15 cellular contexts compared by ENCODE assay signal in genomic region chrX:120419465-120419864, GRCh38. TPM values are rescaled to one million over a fixed set of nuclear protein-coding genes. Genes with fewer than 3 reads are reported as not detected.
DNase-seq lines count a peak whose midpoint lies in the region; ATAC-seq and TF ChIP-seq lines count a peak whose summit lies in the region.
"Had no signal": no experiment of that assay in that cellular context is flagged by ENCODE, and none has a peak within 500 bp of the region (broad histone marks: within the 10 kb centered on the region; RNA-seq: fewer than 3 reads in every experiment).

No MANE protein-coding gene starts in this region.

- no peak overlapping the region for H4K5ac ChIP-seq in H9 (ENCODE audit: insufficient read length, low read depth, low read length)

- H3K27ac Mint-ChIP-seq in activated CD8-positive, alpha-beta memory T cell treated with anti-CD3 and anti-CD28 coated beads, Interleukin-2, amount 10 ng/mL, durations not matched to agents 7 days and 5 days = peak overlapping the region; percentile 62
- H3K27ac Mint-ChIP-seq in naive B cell (peak overlapping the region; percentile 1 to 89 (median 74)), H9 (no peak overlapping the region)

- no peaks in the 10 kb centered on the region for H3K9me2 ChIP-seq in OCI-LY1 (ENCODE audit: low read depth, low read length)

- H3K9ac ChIP-seq in OCI-LY1 (ENCODE audit: low read length) = no peak overlapping the region
- no peak overlapping the region for H3K9ac ChIP-seq in H9 (ENCODE audit: extremely low read depth, insufficient read length, low read length)

- H3T11ph ChIP-seq in H9 (ENCODE audit: low read length) = no peak overlapping the region

- H3K23me2 ChIP-seq in H9 (ENCODE audit: insufficient read length, low read depth, low read length, poor library complexity, severe bottlenecking) = no peaks in the 10 kb centered on the region

- peak overlapping the region; percentile 3; the same call in 1 of the 2 replicates for H3K4me2 ChIP-seq in OCI-LY1 (ENCODE audit: low read length)
- no peak overlapping the region for H3K4me2 ChIP-seq in H9 (ENCODE audit: insufficient read depth, insufficient read length, low read length)
- H3K4me2 ChIP-seq: A549 had no signal

- H2BK12ac ChIP-seq in H9 (ENCODE audit: insufficient read length, low read depth, low read length) = no peak overlapping the region

- no peak overlapping the region for H3K4ac ChIP-seq in H9 (ENCODE audit: low read depth, low read length)

- H4K20me1 ChIP-seq in OCI-LY1 (ENCODE audit: insufficient read depth, low read length) (no peaks in the 10 kb centered on the region), H9 (ENCODE audit: control insufficient read depth, insufficient read depth, insufficient read length) (no peaks in the 10 kb centered on the region)

- H3K27ac ChIP-seq in OCI-LY1 (ENCODE audit: low read depth, low read length, poor library complexity, severe bottlenecking) = peak overlapping the region; percentile 50
- H3K27ac ChIP-seq in H9 (ENCODE audit: insufficient read length, low read depth, low read length) = no peak overlapping the region
- H3K27ac ChIP-seq: A549, colonic mucosa had no signal

- no peak overlapping the region for H3K23ac ChIP-seq in H9 (ENCODE audit: insufficient read length, low read depth, low read length)

- H3K9me3 ChIP-seq in OCI-LY1 (ENCODE audit: low read length) = no peaks in the 10 kb centered on the region
- H3K9me3 ChIP-seq in H9 (ENCODE audit: control insufficient read depth, low read depth, low read length) = peaks cover 14% of the 10 kb centered on the region
- H3K9me3 ChIP-seq: A549, colonic mucosa had no signal

- H3K36me3 Mint-ChIP-seq in activated CD8-positive, alpha-beta memory T cell treated with anti-CD3 and anti-CD28 coated beads, Interleukin-2, amount 10 ng/mL, durations not matched to agents 7 days and 5 days = no peaks in the 10 kb centered on the region
- H3K36me3 Mint-ChIP-seq in naive B cell (no peaks in the 10 kb centered on the region), H9 (ENCODE audit: insufficient read depth in 1 of 3, low read depth in 3 of 3) (no peaks in the 10 kb centered on the region; a peak in 2 of 7 replicates)

- no peak overlapping the region for H3K56ac ChIP-seq in H9 (ENCODE audit: insufficient read length, low read depth, low read length)

- H3K79me2 ChIP-seq in OCI-LY1 (ENCODE audit: insufficient read depth, low read length) (no peaks in the 10 kb centered on the region), H9 (ENCODE audit: insufficient read depth, low read length) (no peaks in the 10 kb centered on the region)

- CTCF ChIA-PET in activated CD8-positive, alpha-beta memory T cell treated with anti-CD3 and anti-CD28 coated beads, Interleukin-2, amount 10 ng/mL, durations not matched to agents 7 days and 5 days (lab: Charles Lee) = no interaction called here

- TF ChIP-seq CTCF in OCI-LY1 (IDR thresholded peaks at IDR 0.05; ENCODE audit: low read length) (no peak), H9 (conservative IDR thresholded peaks at IDR 0.05) (no peak)

- no peak overlapping the region for H2BK20ac ChIP-seq in H9 (ENCODE audit: low read depth, low read length, poor library complexity, severe bottlenecking)

- H3K36me3 ChIP-seq in OCI-LY1 (ENCODE audit: insufficient read depth, low read length) = no peaks in the 10 kb centered on the region
- H3K36me3 ChIP-seq: colonic mucosa had no signal

- no peaks in the 10 kb centered on the region for H3K79me1 ChIP-seq in H9 (ENCODE audit: insufficient read depth, low read depth, low read length, poor library complexity, severe bottlenecking)

- no peaks in the 10 kb centered on the region for H3K27me3 Mint-ChIP-seq in activated CD8-positive, alpha-beta memory T cell treated with anti-CD3 and anti-CD28 coated beads, Interleukin-2, amount 10 ng/mL, durations not matched to agents 7 days and 5 days
- H3K27me3 Mint-ChIP-seq in naive B cell = no peaks in the 10 kb centered on the region
- no peaks in the 10 kb centered on the region; the same call in 1 of the 2 replicates for H3K27me3 Mint-ChIP-seq in H9 (ENCODE audit: low read depth)

- no peak overlapping the region for H2BK120ac ChIP-seq in H9 (ENCODE audit: low read depth, low read length, poor library complexity, severe bottlenecking)

- H3K18ac ChIP-seq in H9 (ENCODE audit: insufficient read length, low read depth, low read length) = no peak overlapping the region

- no peak for ATAC-seq in activated CD8-positive, alpha-beta memory T cell treated with anti-CD3 and anti-CD28 coated beads, Interleukin-2, amount 10 ng/mL, durations not matched to agents 7 days and 5 days
- peak; percentile 57 for ATAC-seq in GM21723 (IDR thresholded peaks at IDR 0.05; ENCODE audit: unreplicated experiment)
- peak; percentile 76 to 84 for ATAC-seq in naive B cell (ENCODE audit: low read depth in 2 of 2)
- ATAC-seq: A549, left lobe of liver had no signal

- no peak overlapping the region for H3K4me3 ChIP-seq in OCI-LY1 (ENCODE audit: low read depth, low read length, poor library complexity, severe bottlenecking)
- H3K4me3 ChIP-seq: A549, colonic mucosa had no signal

- H2BK5ac ChIP-seq in H9 (ENCODE audit: insufficient read length, low read length) = no peak overlapping the region

- H4K91ac ChIP-seq in H9 (ENCODE audit: insufficient read length, low read depth, low read length) = no peak overlapping the region

- no peaks in the 10 kb centered on the region for H3K9me3 Mint-ChIP-seq in activated CD8-positive, alpha-beta memory T cell treated with anti-CD3 and anti-CD28 coated beads, Interleukin-2, amount 10 ng/mL, durations not matched to agents 7 days and 5 days (ENCODE audit: low read depth)
- peaks cover 0 to 4% (median 0%) of the 10 kb centered on the region in 7 donors for H3K9me3 Mint-ChIP-seq in naive B cell
- H3K9me3 Mint-ChIP-seq in H9 = peaks cover 62 to 74% of the 10 kb centered on the region in 2 experiments

- H3K4me1 Mint-ChIP-seq in activated CD8-positive, alpha-beta memory T cell treated with anti-CD3 and anti-CD28 coated beads, Interleukin-2, amount 10 ng/mL, durations not matched to agents 7 days and 5 days = peaks cover 12% of the 10 kb centered on the region
- H3K4me1 Mint-ChIP-seq in naive B cell (peaks cover 23 to 30% (median 28%) of the 10 kb centered on the region in 3 donors), H9 (peaks cover 0 to 4% of the 10 kb centered on the region in 2 experiments; a peak in 1 of 4 replicates)

- peak; percentile 44 for DNase-seq in activated CD8-positive, alpha-beta memory T cell treated with anti-CD3 and anti-CD28 coated beads, Interleukin-2, amount 10 ng/mL, durations not matched to agents 7 days and 5 days
- DNase-seq in activated CD8-positive, alpha-beta memory T cell treated with anti-CD3 and anti-CD28 coated beads for 24 hours = no peak
- DNase-seq in naive B cell (peak; percentile 27), hepatic stellate cell (ENCODE audit: low spot score) (no peak), NCI-H2081 (lab: John Stamatoyannopoulos, UW) (no peak), H9 (no peak)
- DNase-seq: colonic mucosa; EL; stimulated activated CD4-positive, alpha-beta T cell treated with anti-CD3 and anti-CD28 coated beads, Interleukin-4, amount 100 ng/mL, for 4 hours had no signal

- H3K4me1 ChIP-seq in OCI-LY1 (ENCODE audit: insufficient read depth, low read length, severe bottlenecking) = peaks cover 20% of the 10 kb centered on the region
- no peaks in the 10 kb centered on the region for H3K4me1 ChIP-seq in H9 (ENCODE audit: insufficient read depth, low read length)
- H3K4me1 ChIP-seq: A549, colonic mucosa had no signal

- no peak overlapping the region for H3K14ac ChIP-seq in H9 (ENCODE audit: insufficient read depth, low read length)

- H3K4me3 Mint-ChIP-seq in activated CD8-positive, alpha-beta memory T cell treated with anti-CD3 and anti-CD28 coated beads, Interleukin-2, amount 10 ng/mL, durations not matched to agents 7 days and 5 days = no peak overlapping the region
- H3K4me3 Mint-ChIP-seq in naive B cell (peak overlapping the region; percentile 1 to 82 (median 54)), H9 (no peak overlapping the region)

- H2AFZ ChIP-seq in OCI-LY1 (ENCODE audit: low read length) = no peak overlapping the region
- H2AFZ ChIP-seq in H9 (ENCODE audit: low read length) = no peak overlapping the region

- no peak overlapping the region for H2BK15ac ChIP-seq in H9 (ENCODE audit: low read depth, low read length)

- WGBS in H9 (ENCODE audit: extremely low coverage, insufficient read length, low lambda C conversion rate) = no CpG with 5 or more reads among the region's 2 CpGs

- no peak overlapping the region for H2AK5ac ChIP-seq in H9 (ENCODE audit: insufficient read length, low read length)

- H3F3A ChIP-seq in OCI-LY1 (ENCODE audit: insufficient read depth, low read length) = no peaks in the 10 kb centered on the region

- H4K8ac ChIP-seq in H9 (replicated peaks; ENCODE audit: insufficient read length, low read depth, low read length) = no peak overlapping the region

- no peaks in the 10 kb centered on the region for H3K27me3 ChIP-seq in OCI-LY1 (ENCODE audit: insufficient read depth, low read length)
- H3K27me3 ChIP-seq in H9 (ENCODE audit: insufficient read depth, low read length) = no peaks in the 10 kb centered on the region
- H3K27me3 ChIP-seq: colonic mucosa had no signal

RNA-seq across cellular contexts. Expression of gene LAMP2, which starts 49.6 kb away (rescaled TPM):
- 10 to 100 TPM; 41.2 to 44.7 TPM for total RNA-seq in activated CD8-positive, alpha-beta memory T cell treated with anti-CD3 and anti-CD28 coated beads, Interleukin-2, amount 10 ng/mL, durations not matched to agents 7 days and 5 days
- polyA plus RNA-seq in naive B cell (ENCODE audit: low read depth in 6 of 6) = 100 to 1,000 TPM in 1 of 6 donors, 10 to 100 TPM in 5; 72.9 to 142 (median 79.6) TPM
- 27.7 and 28.6 TPM in 2 replicates for total RNA-seq in H9 (2021)

RNA-seq across cellular contexts. Expression of gene ATP1B4, which starts 57.6 kb away (rescaled TPM):
- total RNA-seq in activated CD8-positive, alpha-beta memory T cell treated with anti-CD3 and anti-CD28 coated beads, Interleukin-2, amount 10 ng/mL, durations not matched to agents 7 days and 5 days = not detected
- polyA plus RNA-seq in naive B cell (ENCODE audit: low read depth in 6 of 6) = not detected
- total RNA-seq in H9 (2021) = not detected in 2 replicates
- total RNA-seq: colonic mucosa, left lobe of liver, osteocyte, temporal lobe had no signal
- polyA plus RNA-seq: A549 had no signal

Comparison
In these comparisons a context has a peak if more than half of its experiments do, and no peak if none do; other contexts are left out.
1. DNase-seq: peak in activated CD8-positive, alpha-beta memory T cell treated with anti-CD3 and anti-CD28 coated beads, Interleukin-2, amount 10 ng/mL, durations not matched to agents 7 days and 5 days (single experiment) and naive B cell (single experiment); none in activated CD8-positive, alpha-beta memory T cell treated with anti-CD3 and anti-CD28 coated beads for 24 hours (single experiment), hepatic stellate cell (single experiment), NCI-H2081 (0 of 2) and H9 (single experiment).
2. H3K27ac Mint-ChIP-seq: peak in activated CD8-positive, alpha-beta memory T cell treated with anti-CD3 and anti-CD28 coated beads, Interleukin-2, amount 10 ng/mL, durations not matched to agents 7 days and 5 days (single experiment) and naive B cell (6 of 6); none in H9 (0 of 3).
3. H3K4me3 Mint-ChIP-seq: peak in naive B cell (8 of 8); none in activated CD8-positive, alpha-beta memory T cell treated with anti-CD3 and anti-CD28 coated beads, Interleukin-2, amount 10 ng/mL, durations not matched to agents 7 days and 5 days (single experiment) and H9 (0 of 2).